1 cellular context compared by ENCODE assay signal in genomic region chr11:79069504-79069903, GRCh38.
TF ChIP-seq lines count a peak whose summit lies in the region.

No MANE protein-coding gene starts in this region.

TF ChIP-seq in WTC11, 78 proteins besides CTCF, POLR2A, EP300 and RAD21 (continued from another document):
- TF ChIP-seq ERG (CRISPR knock-in tag; IDR thresholded peaks at IDR 0.05): no peak
- TF ChIP-seq SMAD4 (CRISPR knock-in tag; IDR thresholded peaks at IDR 0.05): no peak
- TF ChIP-seq, protein P1, sequence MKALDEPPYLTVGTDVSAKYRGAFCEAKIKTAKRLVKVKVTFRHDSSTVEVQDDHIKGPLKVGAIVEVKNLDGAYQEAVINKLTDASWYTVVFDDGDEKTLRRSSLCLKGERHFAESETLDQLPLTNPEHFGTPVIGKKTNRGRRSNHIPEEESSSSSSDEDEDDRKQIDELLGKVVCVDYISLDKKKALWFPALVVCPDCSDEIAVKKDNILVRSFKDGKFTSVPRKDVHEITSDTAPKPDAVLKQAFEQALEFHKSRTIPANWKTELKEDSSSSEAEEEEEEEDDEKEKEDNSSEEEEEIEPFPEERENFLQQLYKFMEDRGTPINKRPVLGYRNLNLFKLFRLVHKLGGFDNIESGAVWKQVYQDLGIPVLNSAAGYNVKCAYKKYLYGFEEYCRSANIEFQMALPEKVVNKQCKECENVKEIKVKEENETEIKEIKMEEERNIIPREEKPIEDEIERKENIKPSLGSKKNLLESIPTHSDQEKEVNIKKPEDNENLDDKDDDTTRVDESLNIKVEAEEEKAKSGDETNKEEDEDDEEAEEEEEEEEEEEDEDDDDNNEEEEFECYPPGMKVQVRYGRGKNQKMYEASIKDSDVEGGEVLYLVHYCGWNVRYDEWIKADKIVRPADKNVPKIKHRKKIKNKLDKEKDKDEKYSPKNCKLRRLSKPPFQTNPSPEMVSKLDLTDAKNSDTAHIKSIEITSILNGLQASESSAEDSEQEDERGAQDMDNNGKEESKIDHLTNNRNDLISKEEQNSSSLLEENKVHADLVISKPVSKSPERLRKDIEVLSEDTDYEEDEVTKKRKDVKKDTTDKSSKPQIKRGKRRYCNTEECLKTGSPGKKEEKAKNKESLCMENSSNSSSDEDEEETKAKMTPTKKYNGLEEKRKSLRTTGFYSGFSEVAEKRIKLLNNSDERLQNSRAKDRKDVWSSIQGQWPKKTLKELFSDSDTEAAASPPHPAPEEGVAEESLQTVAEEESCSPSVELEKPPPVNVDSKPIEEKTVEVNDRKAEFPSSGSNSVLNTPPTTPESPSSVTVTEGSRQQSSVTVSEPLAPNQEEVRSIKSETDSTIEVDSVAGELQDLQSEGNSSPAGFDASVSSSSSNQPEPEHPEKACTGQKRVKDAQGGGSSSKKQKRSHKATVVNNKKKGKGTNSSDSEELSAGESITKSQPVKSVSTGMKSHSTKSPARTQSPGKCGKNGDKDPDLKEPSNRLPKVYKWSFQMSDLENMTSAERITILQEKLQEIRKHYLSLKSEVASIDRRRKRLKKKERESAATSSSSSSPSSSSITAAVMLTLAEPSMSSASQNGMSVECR (CRISPR knock-in tag; IDR thresholded peaks at IDR 0.05; ENCODE audit: borderline replicate concordance): no peak
- no peak for TF ChIP-seq TCF7 (CRISPR knock-in tag; IDR thresholded peaks at IDR 0.05; ENCODE audit: low read depth)
- no peak for TF ChIP-seq NFE2L1 (CRISPR knock-in tag; IDR thresholded peaks at IDR 0.05)
- TF ChIP-seq ZBTB43 (CRISPR knock-in tag; IDR thresholded peaks at IDR 0.05): no peak
TF ChIP-seq in WTC11: peak in this region for 0.
